In the genomic region with DNA sequence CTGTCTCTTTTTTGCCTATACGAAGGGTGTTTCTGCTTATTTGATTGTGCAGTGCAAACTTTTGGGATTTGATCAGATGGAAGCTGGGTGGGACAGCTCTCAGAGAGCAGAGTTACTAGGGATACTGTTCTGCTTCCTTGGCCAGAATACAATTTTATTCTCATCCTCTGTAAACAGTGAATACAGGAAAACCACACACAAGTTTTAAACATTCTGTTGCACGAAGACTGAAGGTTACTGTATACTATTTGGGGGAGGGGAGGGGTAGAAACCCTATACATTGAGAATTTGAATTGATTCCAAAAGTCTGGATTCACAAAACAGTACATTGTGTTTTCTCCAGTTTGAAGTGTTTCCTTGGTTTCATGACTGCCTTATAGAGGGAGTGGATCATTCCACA, we compare ENCODE assay signal across 1 cellular context.
TF ChIP-seq lines count a peak whose summit lies in the region.

No MANE protein-coding gene starts in this region.

TF ChIP-seq in IMR-90, 13 proteins besides CTCF, POLR2A, EP300 and RAD21:
- TF ChIP-seq, protein P1, sequence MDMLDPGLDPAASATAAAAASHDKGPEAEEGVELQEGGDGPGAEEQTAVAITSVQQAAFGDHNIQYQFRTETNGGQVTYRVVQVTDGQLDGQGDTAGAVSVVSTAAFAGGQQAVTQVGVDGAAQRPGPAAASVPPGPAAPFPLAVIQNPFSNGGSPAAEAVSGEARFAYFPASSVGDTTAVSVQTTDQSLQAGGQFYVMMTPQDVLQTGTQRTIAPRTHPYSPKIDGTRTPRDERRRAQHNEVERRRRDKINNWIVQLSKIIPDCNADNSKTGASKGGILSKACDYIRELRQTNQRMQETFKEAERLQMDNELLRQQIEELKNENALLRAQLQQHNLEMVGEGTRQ (IDR thresholded peaks at IDR 0.05; ENCODE audit: low read depth, low read length), result no peak
- TF ChIP-seq NFE2L2 (IDR thresholded peaks at IDR 0.05; ENCODE audit: low read depth, low read length), result no peak
- no peak for TF ChIP-seq MAZ (IDR thresholded peaks at IDR 0.05; ENCODE audit: borderline replicate concordance, low read depth, low read length)
- TF ChIP-seq RFX5 (IDR thresholded peaks at IDR 0.05; ENCODE audit: low read depth, low read length), result no peak
- no peak for TF ChIP-seq RCOR1 (IDR thresholded peaks at IDR 0.05; ENCODE audit: insufficient replicate concordance, low read length)
- TF ChIP-seq FOS (IDR thresholded peaks at IDR 0.05; ENCODE audit: low read depth, low read length), result no peak
- no peak for TF ChIP-seq MXI1 (IDR thresholded peaks at IDR 0.05; ENCODE audit: borderline replicate concordance, low read depth, low read length)
- no peak for TF ChIP-seq MAFK (IDR thresholded peaks at IDR 0.05; ENCODE audit: low read depth, low read length)
- TF ChIP-seq SMC3 (IDR thresholded peaks at IDR 0.05; ENCODE audit: low read depth, low read length), result no peak
- TF ChIP-seq CEBPB (IDR thresholded peaks at IDR 0.05; ENCODE audit: low read depth, low read length), result no peak
- TF ChIP-seq, protein P2, sequence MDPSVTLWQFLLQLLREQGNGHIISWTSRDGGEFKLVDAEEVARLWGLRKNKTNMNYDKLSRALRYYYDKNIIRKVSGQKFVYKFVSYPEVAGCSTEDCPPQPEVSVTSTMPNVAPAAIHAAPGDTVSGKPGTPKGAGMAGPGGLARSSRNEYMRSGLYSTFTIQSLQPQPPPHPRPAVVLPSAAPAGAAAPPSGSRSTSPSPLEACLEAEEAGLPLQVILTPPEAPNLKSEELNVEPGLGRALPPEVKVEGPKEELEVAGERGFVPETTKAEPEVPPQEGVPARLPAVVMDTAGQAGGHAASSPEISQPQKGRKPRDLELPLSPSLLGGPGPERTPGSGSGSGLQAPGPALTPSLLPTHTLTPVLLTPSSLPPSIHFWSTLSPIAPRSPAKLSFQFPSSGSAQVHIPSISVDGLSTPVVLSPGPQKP (IDR thresholded peaks at IDR 0.05; ENCODE audit: borderline replicate concordance, low read depth, low read length), result no peak
- no peak for TF ChIP-seq BHLHE40 (IDR thresholded peaks at IDR 0.05; ENCODE audit: low read depth, low read length)
